In the genomic region with DNA sequence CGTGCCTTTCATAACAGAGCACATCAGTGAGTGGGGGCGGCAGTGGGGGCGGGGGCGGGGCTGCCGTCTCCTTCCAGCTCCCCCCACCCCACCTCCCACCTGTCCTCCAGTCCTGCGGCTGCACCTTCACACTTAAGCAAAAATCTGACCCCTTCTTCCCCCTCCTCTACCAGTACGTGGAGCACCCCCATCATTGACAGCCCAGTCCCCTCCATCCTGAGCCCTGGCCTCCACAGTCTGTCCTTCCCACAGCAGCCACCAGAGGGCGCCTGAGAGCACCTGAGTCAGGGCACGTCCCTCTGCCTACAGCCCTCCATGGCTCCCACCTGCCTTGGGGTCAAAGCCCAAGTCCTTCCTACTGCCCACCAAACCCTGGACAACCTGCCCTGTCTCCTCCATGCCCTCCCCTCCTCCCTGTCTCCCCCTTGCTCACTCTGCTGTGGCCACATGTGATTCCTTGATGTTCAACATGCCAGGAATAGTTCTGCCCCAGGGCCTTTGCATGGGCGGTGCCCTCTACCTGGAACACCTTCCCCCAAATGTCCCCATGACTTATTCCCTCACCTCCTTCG, we compare ENCODE assay signal across 9 cellular contexts. TPM values are rescaled to one million over a fixed set of nuclear protein-coding genes. Genes with fewer than 3 reads are reported as not detected.
A peak's percentile ranks its signal among the peaks of the same experiment; 100 is the strongest.
DNase-seq lines count a peak whose midpoint lies in the region; ATAC-seq and TF ChIP-seq lines count a peak whose summit lies in the region.
"Had no signal": no experiment of that assay in that cellular context is flagged by ENCODE, and none has a peak within 500 bp of the region (broad histone marks: within the 10 kb centered on the region; RNA-seq: fewer than 3 reads in every experiment).

No MANE protein-coding gene starts in this region.

- peaks cover 16 to 32% of the 10 kb centered on the region in 2 donors for H3K27me3 Mint-ChIP-seq in effector memory CD8-positive, alpha-beta T cell
- peaks cover 20% of the 10 kb centered on the region for H3K27me3 Mint-ChIP-seq in neural crest cell (ENCODE audit: low read depth)

- peaks cover 0 to 3% of the 10 kb centered on the region in 2 donors for H3K4me1 ChIP-seq in thoracic aorta (ENCODE audit: control insufficient read depth in 1 of 2, low read depth in 2 of 2)

- DNase-seq in Daoy (ENCODE audit: low read depth) (peak; percentile 70), M059J (ENCODE audit: low read depth) (peak; percentile 44), neural crest cell (ENCODE audit: low read depth, low spot score) (peak; percentile 74), thoracic aorta (ENCODE audit: low spot score) (no peak)
- DNase-seq in activated CD4-positive, alpha-beta T cell treated with anti-CD3 and anti-CD28 coated beads, Interleukin-2, amount 50 U/mL, for 4 hours = peak; percentile 62 to 69
- peak; percentile 60 to 64 (median 64) for DNase-seq in effector memory CD8-positive, alpha-beta T cell

- no peak overlapping the region for H3K27ac Mint-ChIP-seq in effector memory CD8-positive, alpha-beta T cell
- no peak overlapping the region for H3K27ac Mint-ChIP-seq in neural crest cell (ENCODE audit: unreplicated experiment)

- peaks cover 3% of the 10 kb centered on the region for H3K36me3 Mint-ChIP-seq in effector memory CD8-positive, alpha-beta T cell (ENCODE audit: insufficient read depth)
- H3K36me3 Mint-ChIP-seq in neural crest cell (ENCODE audit: low read depth) = no peaks in the 10 kb centered on the region

- no peak overlapping the region for H3K4me3 ChIP-seq in thoracic aorta
- H3K4me3 ChIP-seq: SK-N-MC had no signal

- H3K4me1 Mint-ChIP-seq in effector memory CD8-positive, alpha-beta T cell (ENCODE audit: low read depth in 2 of 2) = peaks cover 0 to 5% of the 10 kb centered on the region in 2 donors
- H3K4me1 Mint-ChIP-seq in neural crest cell = peaks cover 4% of the 10 kb centered on the region

- H3K4me3 Mint-ChIP-seq in effector memory CD8-positive, alpha-beta T cell = no peak overlapping the region
- H3K4me3 Mint-ChIP-seq in neural crest cell = no peak overlapping the region

- H3K27ac ChIP-seq in thoracic aorta = no peak overlapping the region
- H3K27ac ChIP-seq: SK-N-MC had no signal

- no peaks in the 10 kb centered on the region for H3K9me3 ChIP-seq in thoracic aorta

- H3K36me3 ChIP-seq in thoracic aorta = no peaks in the 10 kb centered on the region

- H3K9me3 Mint-ChIP-seq in effector memory CD8-positive, alpha-beta T cell = no peaks in the 10 kb centered on the region
- H3K9me3 Mint-ChIP-seq in neural crest cell = no peaks in the 10 kb centered on the region

- TF ChIP-seq CTCF in neural crest cell (conservative IDR thresholded peaks at IDR 0.05) (peak; percentile 72), thoracic aorta (IDR thresholded peaks at IDR 0.05) (peak; percentile 44)

- ATAC-seq in effector memory CD8-positive, alpha-beta T cell (replicated peaks) = peak; percentile 61
- ATAC-seq in thoracic aorta (ENCODE audit: insufficient number of reproducible peaks, low FRiP score, low read depth) (no peak), HG02938 (IDR thresholded peaks at IDR 0.05; ENCODE audit: unreplicated experiment) (no peak), HG03571 (IDR thresholded peaks at IDR 0.05; ENCODE audit: unreplicated experiment) (no peak)

- H3K27me3 ChIP-seq in thoracic aorta (replicated peaks; ENCODE audit: insufficient read depth) = no peaks in the 10 kb centered on the region

RNA-seq across cellular contexts. Expression of gene EBI3, which starts 4.0 kb away (rescaled TPM):
- 3.0 and 7.0 TPM in 2 replicates for total RNA-seq in Daoy (2014; rRNA removed; shearing (Covaris generic))
- 2.7 and 3.0 TPM in 2 replicates for total RNA-seq in M059J (2014; rRNA removed; shearing (Covaris generic))
- not detected in 2 replicates for total RNA-seq in neural crest cell
- total RNA-seq in thoracic aorta = 10 to 100 TPM in 1 of 2 donors, 1 to 10 TPM in 1; 1.9 to 16.1 TPM

RNA-seq across cellular contexts. Expression of gene YJU2, which starts 13.5 kb away (rescaled TPM):
- 48.0 and 51.7 TPM in 2 replicates for total RNA-seq in Daoy (2014; rRNA removed; shearing (Covaris generic))
- 24.4 and 28.2 TPM in 2 replicates for total RNA-seq in M059J (2014; rRNA removed; shearing (Covaris generic))
- total RNA-seq in neural crest cell (22.9 and 24.9 TPM in 2 replicates), thoracic aorta (10 to 100 TPM; 17.5 to 25.5 TPM)

RNA-seq across cellular contexts. Expression of gene SHD, which starts 45.7 kb away (rescaled TPM):
- total RNA-seq in Daoy (2014; rRNA removed; shearing (Covaris generic)) = not detected in 2 replicates
- total RNA-seq in M059J (2014; rRNA removed; shearing (Covaris generic)) = not detected in 2 replicates
- total RNA-seq in neural crest cell = 2.7 and 4.5 TPM in 2 replicates
- not detected for total RNA-seq in thoracic aorta

RNA-seq across cellular contexts. Expression of gene ANKRD24, which starts 50.9 kb away (rescaled TPM):
- 0.34 and 0.74 TPM in 2 replicates for total RNA-seq in Daoy (2014; rRNA removed; shearing (Covaris generic))
- 0.12 and 0.20 TPM in 2 replicates for total RNA-seq in M059J (2014; rRNA removed; shearing (Covaris generic))
- total RNA-seq in neural crest cell (0.19 and 0.27 TPM in 2 replicates), thoracic aorta (1 to 10 TPM in 1 of 2 donors, under 1 TPM in 1; 0.28 to 1.1 TPM)

RNA-seq across cellular contexts. Expression of gene SIRT6, which starts 51.0 kb away (rescaled TPM):
- 19.0 and 23.9 TPM in 2 replicates for total RNA-seq in Daoy (2014; rRNA removed; shearing (Covaris generic))
- 9.4 and 21.9 TPM in 2 replicates for total RNA-seq in M059J (2014; rRNA removed; shearing (Covaris generic))
- total RNA-seq in neural crest cell (33.9 and 34.8 TPM in 2 replicates), thoracic aorta (10 to 100 TPM; 21.7 to 30.9 TPM)
